Comparison of ENCODE assay signal across 23 cellular contexts in the genomic region with DNA sequence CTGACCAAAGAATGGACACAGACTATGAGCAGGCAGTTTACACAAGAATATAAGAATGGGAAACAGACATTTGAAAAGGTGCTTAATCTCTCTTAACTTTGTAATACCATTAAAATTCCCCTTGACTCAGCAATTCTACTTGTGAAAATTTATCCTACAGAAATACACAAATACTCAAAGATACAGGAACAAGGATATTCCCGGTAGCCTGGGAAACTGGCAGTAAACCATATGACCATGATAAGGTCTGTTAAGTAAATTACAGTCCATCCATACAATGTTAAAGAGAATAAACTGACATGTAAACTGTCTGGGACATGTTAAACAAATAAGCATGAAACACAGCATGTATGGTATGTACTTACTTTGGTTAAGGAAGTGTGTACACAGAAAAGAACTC. TPM values are rescaled to one million over a fixed set of nuclear protein-coding genes. Genes with fewer than 3 reads are reported as not detected.
A peak's percentile ranks its signal among the peaks of the same experiment; 100 is the strongest.
DNase-seq lines count a peak whose midpoint lies in the region; ATAC-seq and TF ChIP-seq lines count a peak whose summit lies in the region.
"Had no signal": no experiment of that assay in that cellular context is flagged by ENCODE, and none has a peak within 500 bp of the region (broad histone marks: within the 10 kb centered on the region; RNA-seq: fewer than 3 reads in every experiment).

No MANE protein-coding gene starts in this region.

- TF ChIP-seq CTCF in HFFc6 (IDR thresholded peaks at IDR 0.05) (no peak), brain microvascular endothelial cell (IDR thresholded peaks at IDR 0.05; ENCODE audit: low read depth, low read length, missing control alignments) (no peak)

- no peaks in the 10 kb centered on the region for H3K9me3 Mint-ChIP-seq in HFFc6
- no peaks in the 10 kb centered on the region for H3K9me3 Mint-ChIP-seq in naive thymus-derived CD8-positive, alpha-beta T cell
- H3K9me3 Mint-ChIP-seq: dendritic cell treated with granulocyte-macrophage colony-stimulating factor and Interleukin-4, amounts not matched to agents 40 ng/mL and 50 ng/mL, for 4 days; stimulated activated naive CD8-positive, alpha-beta T cell treated with anti-CD3 and anti-CD28 coated beads, Interleukin-15, amount 100 ng/mL, for 72 hours had no signal

- H3K36me3 ChIP-seq in brain microvascular endothelial cell (replicated peaks), result peaks cover 72% of the 10 kb centered on the region
- H3K36me3 ChIP-seq: transverse colon had no signal

- H3K4me3 Mint-ChIP-seq in HFFc6, result no peak overlapping the region
- no peak overlapping the region for H3K4me3 Mint-ChIP-seq in naive thymus-derived CD8-positive, alpha-beta T cell
- H3K4me3 Mint-ChIP-seq: dendritic cell treated with granulocyte-macrophage colony-stimulating factor and Interleukin-4, amounts not matched to agents 40 ng/mL and 50 ng/mL, for 4 days; stimulated activated naive CD8-positive, alpha-beta T cell treated with anti-CD3 and anti-CD28 coated beads, Interleukin-15, amount 100 ng/mL, for 72 hours had no signal

- no peak overlapping the region for H3K4me3 ChIP-seq in brain microvascular endothelial cell (ENCODE audit: low read depth, low read length)
- H3K4me3 ChIP-seq: spleen, transverse colon had no signal

- peak overlapping the region; percentile 80 for H3K27ac Mint-ChIP-seq in HFFc6
- H3K27ac Mint-ChIP-seq in naive thymus-derived CD8-positive, alpha-beta T cell, result peak overlapping the region in 6 of 10 donors; percentile 46 to 92 (median 60)
- H3K27ac Mint-ChIP-seq: dendritic cell treated with granulocyte-macrophage colony-stimulating factor and Interleukin-4, amounts not matched to agents 40 ng/mL and 50 ng/mL, for 4 days had no signal

- H3K4me1 Mint-ChIP-seq in HFFc6 (ENCODE audit: low read depth), result peaks cover 70% of the 10 kb centered on the region
- peaks cover 21 to 52% (median 43%) of the 10 kb centered on the region in 4 donors for H3K4me1 Mint-ChIP-seq in naive thymus-derived CD8-positive, alpha-beta T cell

- peaks cover under 1% of the 10 kb centered on the region for H3K27me3 Mint-ChIP-seq in HFFc6 (ENCODE audit: insufficient read depth)
- H3K27me3 Mint-ChIP-seq in naive thymus-derived CD8-positive, alpha-beta T cell, result no peaks in the 10 kb centered on the region
- H3K27me3 Mint-ChIP-seq: stimulated activated naive CD8-positive, alpha-beta T cell treated with anti-CD3 and anti-CD28 coated beads, Interleukin-15, amount 100 ng/mL, for 72 hours had no signal

- DNase-seq in HFFc6 (no peak), brain microvascular endothelial cell (no peak), nucleus accumbens (lab: John Stamatoyannopoulos, UW) (no peak), NCI-H1105 treated with DMSO at 0.1 percent for 48 hours (lab: John Stamatoyannopoulos, UW) (no peak)
- DNase-seq in naive thymus-derived CD8-positive, alpha-beta T cell, result no peak
- DNase-seq: activated CD4-positive, alpha-beta T cell treated with anti-CD3 and anti-CD28 coated beads for 48 hours; activated effector memory CD4-positive, alpha-beta T cell treated with Interleukin-2 at 50 U/mL for 16 hours; DND-41; head of caudate nucleus; KBM-7; NCI-H187; NCI-H226; NCI-H774; SHP77; spleen; stimulated activated CD4-positive, alpha-beta T cell treated with anti-CD3 and anti-CD28 coated beads, Interleukin-4, amount 100 ng/mL, for 24 hours; stimulated activated naive CD8-positive, alpha-beta T cell treated with anti-CD3 and anti-CD28 coated beads, Interleukin-15, amount 100 ng/mL, for 72 hours had no signal

- peaks cover 44% of the 10 kb centered on the region for H3K36me3 Mint-ChIP-seq in HFFc6 (ENCODE audit: low read depth)
- H3K36me3 Mint-ChIP-seq in naive thymus-derived CD8-positive, alpha-beta T cell, result peaks cover 0 to 69% (median 22%) of the 10 kb centered on the region in 3 donors

- in situ Hi-C loops in brain microvascular endothelial cell (cut with HindIII; ENCODE audit: low pct_ligation_motif_present, low sequenced_read_pairs), result no loop called here

- peak overlapping the region; percentile 11 for H3K27ac ChIP-seq in brain microvascular endothelial cell
- H3K27ac ChIP-seq: spleen had no signal

- POLR2A ChIA-PET in naive thymus-derived CD8-positive, alpha-beta T cell (lab: Charles Lee), result no interaction called here

- H3K27me3 ChIP-seq in brain microvascular endothelial cell (replicated peaks), result no peaks in the 10 kb centered on the region
- H3K27me3 ChIP-seq: spleen, transverse colon had no signal

- ATAC-seq in naive thymus-derived CD8-positive, alpha-beta T cell, result no peak
- ATAC-seq: stimulated activated naive CD8-positive, alpha-beta T cell treated with anti-CD3 and anti-CD28 coated beads, Interleukin-15, amount 100 ng/mL, for 72 hours had no signal

RNA-seq across cellular contexts. Expression of a gene that starts 8.7 kb away (rescaled TPM):
- total RNA-seq in HFFc6 (2021; fragmentation: NEBNext Ultra II Directional; extraction: Animal tissue kit (Norgen Biotek cat#: 25700)), result 1 to 10 TPM; 1.7 to 5.7 (median 4.1) TPM
- 10 to 100 TPM; 15.8 to 18.0 TPM for total RNA-seq in naive thymus-derived CD8-positive, alpha-beta T cell
- polyA plus RNA-seq in naive thymus-derived CD8-positive, alpha-beta T cell, result 10 to 100 TPM; 42.3 to 53.5 (median 50.0) TPM

RNA-seq across cellular contexts. Expression of a gene that starts 20.0 kb away (rescaled TPM):
- total RNA-seq in HFFc6 (2021; fragmentation: NEBNext Ultra II Directional; extraction: Animal tissue kit (Norgen Biotek cat#: 25700)), result 10 to 100 TPM; 18.4 to 24.0 (median 22.8) TPM
- total RNA-seq in naive thymus-derived CD8-positive, alpha-beta T cell, result 10 to 100 TPM; 17.8 to 19.9 TPM
- polyA plus RNA-seq in naive thymus-derived CD8-positive, alpha-beta T cell, result 10 to 100 TPM; 16.8 to 25.9 (median 22.5) TPM

RNA-seq across cellular contexts. Expression of a gene that starts 29.6 kb away (rescaled TPM):
- 10 to 100 TPM; 12.7 to 18.9 (median 15.3) TPM for total RNA-seq in HFFc6 (2021; fragmentation: NEBNext Ultra II Directional; extraction: Animal tissue kit (Norgen Biotek cat#: 25700))
- total RNA-seq in naive thymus-derived CD8-positive, alpha-beta T cell, result 1 to 10 TPM; 5.6 to 6.2 TPM
- polyA plus RNA-seq in naive thymus-derived CD8-positive, alpha-beta T cell, result under 1 TPM; 0.14 to 0.44 (median 0.39) TPM

RNA-seq across cellular contexts. Expression of a gene that starts 55.0 kb away (rescaled TPM):
- total RNA-seq in HFFc6 (2021; fragmentation: NEBNext Ultra II Directional; extraction: Animal tissue kit (Norgen Biotek cat#: 25700)), result not detected
- not detected for total RNA-seq in naive thymus-derived CD8-positive, alpha-beta T cell
- polyA plus RNA-seq in naive thymus-derived CD8-positive, alpha-beta T cell, result not detected
- total RNA-seq: bronchial epithelial cell, endothelial cell of umbilical vein, H1, mucosa of gallbladder, spleen, transverse colon had no signal
- polyA plus RNA-seq: endothelial cell of umbilical vein, H1, spleen had no signal
